27 cellular contexts compared by ENCODE assay signal in the genomic region with DNA sequence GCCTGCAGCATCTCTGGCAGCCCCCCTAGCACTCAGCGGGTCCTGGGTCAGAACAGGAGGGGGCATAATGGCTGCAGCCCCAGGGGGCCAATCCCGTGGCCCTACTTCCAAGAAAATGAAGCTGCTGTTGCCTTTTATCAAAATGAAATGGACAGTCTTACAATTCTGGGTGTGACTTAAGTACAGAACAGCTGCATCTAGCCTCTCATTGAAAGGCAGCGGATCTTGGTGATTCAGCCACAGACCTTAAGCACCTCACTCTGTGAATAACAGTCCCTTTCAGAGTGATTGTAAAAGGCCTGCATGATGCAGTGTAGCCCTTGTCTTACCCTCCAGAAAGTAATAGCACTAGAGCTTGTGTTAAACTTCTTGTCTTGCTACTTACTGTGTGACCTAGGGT. TPM values are rescaled to one million over a fixed set of nuclear protein-coding genes. Genes with fewer than 3 reads are reported as not detected.
A peak's percentile ranks its signal among the peaks of the same experiment; 100 is the strongest.
DNase-seq lines count a peak whose midpoint lies in the region; ATAC-seq and TF ChIP-seq lines count a peak whose summit lies in the region.
"Had no signal": no experiment of that assay in that cellular context is flagged by ENCODE, and none has a peak within 500 bp of the region (broad histone marks: within the 10 kb centered on the region; RNA-seq: fewer than 3 reads in every experiment).

No MANE protein-coding gene starts in this region.

- H3F3A ChIP-seq in PC-3 (ENCODE audit: low read length, unreplicated experiment), result no peaks in the 10 kb centered on the region

- DNase-seq in SJCRH30 (peak; percentile 42 to 76), myocyte (ENCODE audit: low read depth) (peak; percentile 5), NOMO-1 (lab: John Stamatoyannopoulos, UW; ENCODE audit: unreplicated experiment in 2 of 2) (no peak), PC-3 (no peak), upper lobe of right lung (no peak)
- DNase-seq: 8988T; ACHN; BE2C; C1 segment of cervical spinal cord; CD4-positive, alpha-beta memory T cell; CD4-positive, CD25-positive, alpha-beta regulatory T cell; CD8-positive, alpha-beta memory T cell; COR-L47; DMS 273 treated with DMSO at 0.1 percent for 48 hours; DMS153; DMS53; DMS79; DND-41; EL; GDM1 had no signal

- no peak overlapping the region for H3K4me2 ChIP-seq in PC-3 (ENCODE audit: low read length)
- H3K4me2 ChIP-seq: BLaER1 had no signal

- no peak overlapping the region for H2AFZ ChIP-seq in PC-3 (ENCODE audit: low read length)

- H3K36me3 ChIP-seq in SJCRH30 (no peaks in the 10 kb centered on the region), PC-3 (ENCODE audit: low read depth, low read length) (no peaks in the 10 kb centered on the region), upper lobe of right lung (no peaks in the 10 kb centered on the region)
- H3K36me3 ChIP-seq: BE2C, BLaER1 had no signal

- no peaks in the 10 kb centered on the region for H3K4me1 ChIP-seq in SJCRH30
- no peaks in the 10 kb centered on the region for H3K4me1 ChIP-seq in PC-3 (ENCODE audit: insufficient read depth, low read length)
- no peaks in the 10 kb centered on the region for H3K4me1 ChIP-seq in upper lobe of right lung
- H3K4me1 ChIP-seq: BE2C, BLaER1 had no signal

- no peaks in the 10 kb centered on the region for H4K20me1 ChIP-seq in PC-3 (ENCODE audit: low read length)
- H4K20me1 ChIP-seq: BLaER1 had no signal

- TF ChIP-seq CTCF in PC-3 (conservative IDR thresholded peaks at IDR 0.05; ENCODE audit: low read depth, low read length) (no peak), upper lobe of right lung (IDR thresholded peaks at IDR 0.05) (no peak)

- intact Hi-C loops in PC-3 (cut with micrococcal nuclease), result no loop called here
- intact Hi-C loops in upper lobe of right lung (cut with DNase I), result no loop called here

- no peak overlapping the region for H3K9ac ChIP-seq in PC-3 (ENCODE audit: low read length)
- H3K9ac ChIP-seq: BLaER1 had no signal

- H3K79me2 ChIP-seq in PC-3 (ENCODE audit: low read length), result no peaks in the 10 kb centered on the region

- CTCF ChIA-PET in PC-3 (lab: Charles Lee), result no interaction called here

- H3K4me3 ChIP-seq in SJCRH30, result no peak overlapping the region
- no peak overlapping the region for H3K4me3 ChIP-seq in PC-3 (ENCODE audit: low read length)
- no peak overlapping the region for H3K4me3 ChIP-seq in upper lobe of right lung
- H3K4me3 ChIP-seq: BLaER1, GM12878 had no signal

- no TSS peak for BruUV-seq in PC-3 (replicated peaks; lab: Mats Ljungman, UMichigan)

- H3K9me3 ChIP-seq in SJCRH30 (replicated peaks) (no peaks in the 10 kb centered on the region), PC-3 (ENCODE audit: low read length) (no peaks in the 10 kb centered on the region), upper lobe of right lung (no peaks in the 10 kb centered on the region)
- H3K9me3 ChIP-seq: BE2C, BLaER1 had no signal

- POLR2A ChIA-PET in PC-3 (lab: Charles Lee; ENCODE audit: unreplicated experiment), result no interaction called here

- H3K27me3 ChIP-seq in SJCRH30, result no peaks in the 10 kb centered on the region
- no peaks in the 10 kb centered on the region for H3K27me3 ChIP-seq in PC-3 (ENCODE audit: low read length)
- H3K27me3 ChIP-seq in upper lobe of right lung, result no peaks in the 10 kb centered on the region
- H3K27me3 ChIP-seq: BE2C, BLaER1 had no signal

- no peaks in the 10 kb centered on the region for H3K9me2 ChIP-seq in PC-3 (replicated peaks; ENCODE audit: low read length)

- no peak overlapping the region for H3K27ac ChIP-seq in SJCRH30
- H3K27ac ChIP-seq in PC-3 (ENCODE audit: low read length), result no peak overlapping the region
- no peak overlapping the region for H3K27ac ChIP-seq in upper lobe of right lung
- H3K27ac ChIP-seq: BLaER1 had no signal

- ATAC-seq in PC-3 (no peak), upper lobe of right lung (no peak)
- ATAC-seq: GM12878 had no signal

RNA-seq across cellular contexts. Expression of gene UMOD, which starts 11.5 kb away (rescaled TPM):
- total RNA-seq in SJCRH30 (2014; rRNA removed; shearing (Covaris generic)), result not detected in 2 replicates
- total RNA-seq in myocyte, result not detected in 2 replicates
- not detected for polyA plus RNA-seq in myocyte (2012)
- total RNA-seq in PC-3 (2014; rRNA removed), result not detected in 2 replicates
- total RNA-seq in upper lobe of right lung, result not detected
- total RNA-seq: A673; CD4-positive, alpha-beta memory T cell; CD4-positive, CD25-positive, alpha-beta regulatory T cell; CD8-positive, alpha-beta memory T cell; Daoy; G401; GM12878 had no signal
- polyA plus RNA-seq: AG04450; CD14-positive monocyte; CD4-positive, alpha-beta memory T cell; CD4-positive, CD25-positive, alpha-beta regulatory T cell; CD8-positive, alpha-beta memory T cell; GM12878 had no signal

RNA-seq across cellular contexts. Expression of gene GP2, which starts 36.7 kb away (rescaled TPM):
- not detected in 2 replicates for total RNA-seq in SJCRH30 (2014; rRNA removed; shearing (Covaris generic))
- total RNA-seq in myocyte (not detected in 2 replicates), PC-3 (2014; rRNA removed) (not detected in 2 replicates), upper lobe of right lung (not detected)
- polyA plus RNA-seq in myocyte (2012), result not detected
- total RNA-seq: A673; CD4-positive, alpha-beta memory T cell; CD4-positive, CD25-positive, alpha-beta regulatory T cell; CD8-positive, alpha-beta memory T cell; Daoy; G401 had no signal
- polyA plus RNA-seq: AG04450; CD14-positive monocyte; CD4-positive, alpha-beta memory T cell; CD4-positive, CD25-positive, alpha-beta regulatory T cell; CD8-positive, alpha-beta memory T cell; GM12878 had no signal

RNA-seq across cellular contexts. Expression of gene PDILT, which starts 40.5 kb away (rescaled TPM):
- not detected in 2 replicates for total RNA-seq in SJCRH30 (2014; rRNA removed; shearing (Covaris generic))
- total RNA-seq in myocyte (not detected in 2 replicates), PC-3 (2014; rRNA removed) (not detected in 2 replicates), upper lobe of right lung (not detected)
- not detected for polyA plus RNA-seq in myocyte (2012)
- total RNA-seq: A673; CD4-positive, alpha-beta memory T cell; CD4-positive, CD25-positive, alpha-beta regulatory T cell; CD8-positive, alpha-beta memory T cell; Daoy; G401; GM12878 had no signal
- polyA plus RNA-seq: AG04450; CD14-positive monocyte; CD4-positive, alpha-beta memory T cell; CD4-positive, CD25-positive, alpha-beta regulatory T cell; CD8-positive, alpha-beta memory T cell; GM12878 had no signal

RNA-seq across cellular contexts. Expression of gene ACSM5, which starts 45.3 kb away (rescaled TPM):
- total RNA-seq in SJCRH30 (2014; rRNA removed; shearing (Covaris generic)), result 0.53 TPM in 1 of 2 replicates, not detected in the other
- total RNA-seq in myocyte (2.0 and 2.7 TPM in 2 replicates), PC-3 (2014; rRNA removed) (not detected in 2 replicates), upper lobe of right lung (4.5 TPM)
- 5.2 TPM for polyA plus RNA-seq in myocyte (2012)
- total RNA-seq: A673; CD4-positive, alpha-beta memory T cell; CD4-positive, CD25-positive, alpha-beta regulatory T cell; CD8-positive, alpha-beta memory T cell; G401 had no signal
- polyA plus RNA-seq: AG04450; CD4-positive, alpha-beta memory T cell; CD4-positive, CD25-positive, alpha-beta regulatory T cell; CD8-positive, alpha-beta memory T cell had no signal

Comparison
In these comparisons a context has a peak if more than half of its experiments do, and no peak if none do; other contexts are left out.
1. DNase-seq: peak in SJCRH30 (2 of 2) and myocyte (single experiment); none in NOMO-1 (0 of 2), PC-3 (single experiment) and upper lobe of right lung (single experiment).